Comparison of ENCODE assay signal across 14 cellular contexts in the genomic region with DNA sequence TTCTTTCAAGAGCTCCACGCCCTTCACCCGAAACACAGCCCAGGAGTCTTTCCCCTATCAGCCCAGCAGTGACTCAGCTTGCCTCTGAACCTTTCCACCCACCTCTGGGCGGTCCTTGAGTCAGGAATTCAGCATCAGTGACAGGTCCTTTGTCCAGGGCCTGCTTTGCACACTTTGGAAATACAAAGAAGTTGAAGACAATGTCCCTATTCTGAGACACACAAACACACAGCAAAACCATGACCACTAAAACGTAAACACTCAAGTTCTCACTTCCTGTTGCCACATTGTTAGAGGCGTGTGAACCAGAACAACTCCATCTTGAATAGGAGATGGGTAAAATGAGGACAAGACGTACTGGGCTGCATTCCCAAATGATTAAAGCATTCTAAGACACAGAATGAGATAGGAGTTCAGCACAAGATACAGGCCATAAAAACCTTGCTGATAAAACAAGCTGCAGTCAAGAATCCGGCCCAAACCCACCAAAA. TPM values are rescaled to one million over a fixed set of nuclear protein-coding genes. Genes with fewer than 3 reads are reported as not detected.
DNase-seq lines count a peak whose midpoint lies in the region; ATAC-seq and TF ChIP-seq lines count a peak whose summit lies in the region.
"Had no signal": no experiment of that assay in that cellular context is flagged by ENCODE, and none has a peak within 500 bp of the region (broad histone marks: within the 10 kb centered on the region; RNA-seq: fewer than 3 reads in every experiment).

No MANE protein-coding gene starts in this region.

- H4K20me1 ChIP-seq in Karpas-422 (ENCODE audit: insufficient read depth, low read depth, low read length), result no peaks in the 10 kb centered on the region

- peaks cover 23% of the 10 kb centered on the region for H3K4me1 Mint-ChIP-seq in central memory CD8-positive, alpha-beta T cell
- H3K4me1 Mint-ChIP-seq in activated T-cell treated with anti-CD3 and anti-CD28 coated beads, Interleukin-2, amount 50 U/mL, for 72 hours (ENCODE audit: low read depth), result peaks cover 18% of the 10 kb centered on the region

- H3K9me2 ChIP-seq in Karpas-422 (replicated peaks; ENCODE audit: insufficient read depth, low read length), result no peaks in the 10 kb centered on the region

- intact Hi-C loops in mucosa of descending colon (cut with DNase I, micrococcal nuclease), result no loop called here

- no peaks in the 10 kb centered on the region for H3K79me2 ChIP-seq in Karpas-422 (ENCODE audit: low read length)

- H3K4me2 ChIP-seq in Karpas-422 (ENCODE audit: low read depth, low read length, poor library complexity, severe bottlenecking), result no peak overlapping the region

- H3K9ac ChIP-seq in Karpas-422 (ENCODE audit: low read length), result no peak overlapping the region

- H3K4me1 ChIP-seq in mucosa of descending colon (ENCODE audit: low read depth), result peaks cover 21% of the 10 kb centered on the region
- H3K4me1 ChIP-seq in Karpas-422 (ENCODE audit: low read length), result peaks cover 9% of the 10 kb centered on the region

- no peak overlapping the region for H3K4me3 Mint-ChIP-seq in central memory CD8-positive, alpha-beta T cell
- no peak overlapping the region for H3K4me3 Mint-ChIP-seq in activated T-cell treated with anti-CD3 and anti-CD28 coated beads, Interleukin-2, amount 50 U/mL, for 72 hours

- H3K27me3 ChIP-seq in Karpas-422 (ENCODE audit: low read length), result no peaks in the 10 kb centered on the region
- H3K27me3 ChIP-seq: gastroesophageal sphincter, SJCRH30 had no signal

- H3K4me3 ChIP-seq in mucosa of descending colon (no peak overlapping the region), Karpas-422 (ENCODE audit: low read length) (no peak overlapping the region)
- H3K4me3 ChIP-seq: gastroesophageal sphincter, SJCRH30 had no signal

- H3K36me3 Mint-ChIP-seq in central memory CD8-positive, alpha-beta T cell (ENCODE audit: insufficient read depth), result peaks cover 4% of the 10 kb centered on the region
- H3K36me3 Mint-ChIP-seq in activated T-cell treated with anti-CD3 and anti-CD28 coated beads, Interleukin-2, amount 50 U/mL, for 72 hours (ENCODE audit: insufficient read depth in 2 of 2), result no peaks in the 10 kb centered on the region

- H3K9me3 ChIP-seq in mucosa of descending colon, result no peaks in the 10 kb centered on the region
- no peaks in the 10 kb centered on the region for H3K9me3 ChIP-seq in Karpas-422 (ENCODE audit: low read length)
- H3K9me3 ChIP-seq: gastroesophageal sphincter, SJCRH30 had no signal

- peak; percentile 8 for DNase-seq in D341Med (ENCODE audit: low spot score)
- peak; percentile 10 for DNase-seq in LoVo (ENCODE audit: low spot score)
- no peak for DNase-seq in central memory CD8-positive, alpha-beta T cell (ENCODE audit: low spot score in 2 of 2)
- DNase-seq in mucosa of descending colon, result no peak
- no peak for DNase-seq in NCI-H2081 treated with DMSO at 0.1 percent for 48 hours (lab: John Stamatoyannopoulos, UW)
- DNase-seq in Karpas-422, result no peak
- DNase-seq in activated T-cell treated with anti-CD3 and anti-CD28 coated beads, Interleukin-2, amount 50 U/mL, for 72 hours, result no peak
- no peak for DNase-seq in nucleus accumbens (lab: John Stamatoyannopoulos, UW)
- DNase-seq: activated CD4-positive, alpha-beta T cell treated with anti-CD3 and anti-CD28 coated beads, Interleukin-2, amount 50 U/mL, for 4 hours; amygdala; midbrain; NCI-H1436 had no signal

- ATAC-seq in central memory CD8-positive, alpha-beta T cell (replicated peaks; ENCODE audit: extremely low read depth, poor library complexity, severe bottlenecking), result no peak
- peak; percentile 21 for ATAC-seq in mucosa of descending colon
- no peak for ATAC-seq in activated T-cell treated with anti-CD3 and anti-CD28 coated beads, Interleukin-2, amount 50 U/mL, for 72 hours (replicated peaks in 1 of 2)
- ATAC-seq: gastroesophageal sphincter had no signal

- H3K36me3 ChIP-seq in mucosa of descending colon (ENCODE audit: low read depth), result no peaks in the 10 kb centered on the region
- H3K36me3 ChIP-seq in Karpas-422 (ENCODE audit: insufficient read depth, low read length), result no peaks in the 10 kb centered on the region
- H3K36me3 ChIP-seq: gastroesophageal sphincter, SJCRH30 had no signal

- no peaks in the 10 kb centered on the region for H3K9me3 Mint-ChIP-seq in central memory CD8-positive, alpha-beta T cell
- H3K9me3 Mint-ChIP-seq in activated T-cell treated with anti-CD3 and anti-CD28 coated beads, Interleukin-2, amount 50 U/mL, for 72 hours, result peaks cover 0 to 1% of the 10 kb centered on the region in 2 donors

- H3K27ac ChIP-seq in Karpas-422 (ENCODE audit: low read length), result no peak overlapping the region
- H3K27ac ChIP-seq: gastroesophageal sphincter, SJCRH30 had no signal

- no peak for TF ChIP-seq CTCF in mucosa of descending colon (IDR thresholded peaks at IDR 0.05)

- no peak overlapping the region for H2AFZ ChIP-seq in Karpas-422 (ENCODE audit: low read length)

- H3K27ac Mint-ChIP-seq in central memory CD8-positive, alpha-beta T cell (ENCODE audit: low read depth), result peak overlapping the region; percentile 30
- no peak overlapping the region for H3K27ac Mint-ChIP-seq in activated T-cell treated with anti-CD3 and anti-CD28 coated beads, Interleukin-2, amount 50 U/mL, for 72 hours

- no peaks in the 10 kb centered on the region for H3K27me3 Mint-ChIP-seq in central memory CD8-positive, alpha-beta T cell
- no peaks in the 10 kb centered on the region for H3K27me3 Mint-ChIP-seq in activated T-cell treated with anti-CD3 and anti-CD28 coated beads, Interleukin-2, amount 50 U/mL, for 72 hours (ENCODE audit: low read depth)

RNA-seq across cellular contexts. Expression of gene ATP12A, which starts 49.3 kb away (rescaled TPM):
- total RNA-seq in mucosa of descending colon, result not detected
- total RNA-seq in Karpas-422 (2014; rRNA removed; shearing (Covaris generic); ENCODE audit: low replicate concordance), result not detected in 2 replicates
- under 1 TPM; 0.05 to 0.32 TPM for total RNA-seq in activated T-cell treated with anti-CD3 and anti-CD28 coated beads, Interleukin-2, amount 50 U/mL, for 72 hours

Comparison
In these comparisons a context has a peak if more than half of its experiments do, and no peak if none do; other contexts are left out.
1. DNase-seq: peak in D341Med (single experiment) and LoVo (single experiment); none in central memory CD8-positive, alpha-beta T cell (0 of 2), mucosa of descending colon (0 of 3), NCI-H2081 treated with DMSO at 0.1 percent for 48 hours (single experiment), Karpas-422 (single experiment), activated T-cell treated with anti-CD3 and anti-CD28 coated beads, Interleukin-2, amount 50 U/mL, for 72 hours (0 of 2) and nucleus accumbens (0 of 56).